ENCODE assay signal across 28 cellular contexts in genomic region chr11:131875611-131876010, GRCh38.
DNase-seq lines count a peak whose midpoint lies in the region; ATAC-seq and TF ChIP-seq lines count a peak whose summit lies in the region.
"Had no signal": no experiment of that assay in that cellular context is flagged by ENCODE, and none has a peak within 500 bp of the region (broad histone marks: within the 10 kb centered on the region; RNA-seq: fewer than 3 reads in every experiment).

No MANE protein-coding gene starts in this region.

- H3K9me3 ChIP-seq in right atrium auricular region (no peaks in the 10 kb centered on the region), gastroesophageal sphincter (no peaks in the 10 kb centered on the region)
- H3K9me3 ChIP-seq: adrenal gland, BE2C, breast epithelium, MG63, sigmoid colon, SJCRH30, upper lobe of left lung had no signal

- H3K36me3 ChIP-seq in right atrium auricular region, result no peaks in the 10 kb centered on the region
- H3K36me3 ChIP-seq in gastroesophageal sphincter, result no peaks in the 10 kb centered on the region
- H3K36me3 ChIP-seq: adrenal gland, BE2C, breast epithelium, MG63, sigmoid colon, SJCRH30, upper lobe of left lung had no signal

- H3K27ac ChIP-seq in right atrium auricular region, result peak overlapping the region in 1 of 2 donors; percentile 16
- H3K27ac ChIP-seq in gastroesophageal sphincter, result peak overlapping the region in 1 of 4 donors; percentile 28
- H3K27ac ChIP-seq: adrenal gland, coronary artery, SJCRH30, upper lobe of left lung had no signal

- WGBS in gastroesophageal sphincter (ENCODE audit: low coverage in 1 of 2), 2 donors, result 19 to 34% methylated on average over 5 of the region's 5 CpGs

- H3K27me3 ChIP-seq in right atrium auricular region, result no peaks in the 10 kb centered on the region
- no peaks in the 10 kb centered on the region for H3K27me3 ChIP-seq in gastroesophageal sphincter
- H3K27me3 ChIP-seq: adrenal gland, BE2C, breast epithelium, MG63, sigmoid colon, SJCRH30, upper lobe of left lung had no signal

- TF ChIP-seq POLR2A in gastroesophageal sphincter (IDR thresholded peaks at IDR 0.05), result no peak

- no peaks in the 10 kb centered on the region for H3K4me1 ChIP-seq in right atrium auricular region
- peaks cover 0 to 10% (median 0%) of the 10 kb centered on the region in 3 donors for H3K4me1 ChIP-seq in gastroesophageal sphincter
- H3K4me1 ChIP-seq: adrenal gland, BE2C, breast epithelium, SJCRH30, upper lobe of left lung had no signal

- DNase-seq in Right ventricle myocardium superior (no peak), right atrium auricular region (ENCODE audit: low spot score) (no peak), omental fat pad (ENCODE audit: low spot score) (no peak), DMS53 treated with DMSO at 0.1 percent for 48 hours (lab: John Stamatoyannopoulos, UW; ENCODE audit: unreplicated experiment) (no peak)
- DNase-seq in central memory CD4-positive, alpha-beta T cell, result no peak
- no peak for DNase-seq in effector CD8-positive, alpha-beta T cell (lab: John Stamatoyannopoulos, UW)
- DNase-seq: activated CD4-positive, alpha-beta T cell treated with anti-CD3 and anti-CD28 coated beads for 4 hours; activated CD8-positive, alpha-beta memory T cell treated with anti-CD3 and anti-CD28 coated beads for 24 hours; activated T-cell treated with anti-CD3 and anti-CD28 coated beads, Interleukin-2, amount 50 U/mL, for 1 hour; adrenal gland; BE2C; DMS53; GF-D8; GOT3; KBM-7; MG63; naive thymus-derived CD4-positive, alpha-beta T cell; NCI-H1417; NCI-H446; sigmoid colon; SJCRH30; stimulated activated CD8-positive, alpha-beta memory T cell treated with anti-CD3 and anti-CD28 coated beads, Interleukin-4, amount 100 ng/mL, for 48 hours had no signal

- intact Hi-C loops in Right ventricle myocardium superior (cut with DNase I), result no loop called here

- H3K4me3 ChIP-seq in right atrium auricular region (no peak overlapping the region), gastroesophageal sphincter (no peak overlapping the region)
- H3K4me3 ChIP-seq: adrenal gland, breast epithelium, coronary artery, MG63, sigmoid colon, SJCRH30, upper lobe of left lung had no signal

- TF ChIP-seq CTCF in right atrium auricular region (IDR thresholded peaks at IDR 0.05) (no peak), gastroesophageal sphincter (IDR thresholded peaks at IDR 0.05) (no peak), omental fat pad (IDR thresholded peaks at IDR 0.05) (no peak)

- ATAC-seq in Right ventricle myocardium superior (ENCODE audit: poor library complexity) (peak; percentile 74), gastroesophageal sphincter (peak; percentile 84), omental fat pad (ENCODE audit: low FRiP score) (peak; percentile 41), HG03354 (IDR thresholded peaks at IDR 0.05; ENCODE audit: poor library complexity, severe bottlenecking, unreplicated experiment) (no peak)
- ATAC-seq: esophagus mucosa; naive thymus-derived CD4-positive, alpha-beta T cell had no signal

- no peak for TF ChIP-seq EP300 in gastroesophageal sphincter (IDR thresholded peaks at IDR 0.05)
